12 cellular contexts compared by ENCODE assay signal in genomic region chr13:40170982-40171381, GRCh38.
DNase-seq lines count a peak whose midpoint lies in the region; ATAC-seq and TF ChIP-seq lines count a peak whose summit lies in the region.
"Had no signal": no experiment of that assay in that cellular context is flagged by ENCODE, and none has a peak within 500 bp of the region (broad histone marks: within the 10 kb centered on the region; RNA-seq: fewer than 3 reads in every experiment).

No MANE protein-coding gene starts in this region.

- no peak overlapping the region for H3K4me3 Mint-ChIP-seq in MCF 10A (ENCODE audit: unreplicated experiment)
- H3K4me3 Mint-ChIP-seq in activated T-helper 17 cell treated with anti-CD3 and anti-CD28 coated beads, Interleukin-2, amount 50 U/mL, for 72 hours, result peak overlapping the region; percentile 6
- no peak overlapping the region for H3K4me3 Mint-ChIP-seq in stimulated activated naive B cell treated with anti-CD40 and anti-IgM and Interleukin-4, amounts not matched to agents 10 μg/mL and 1 μg/mL and 100 μg/mL, for 72 hours

- no peak overlapping the region for H3K27ac ChIP-seq in breast epithelium
- H3K27ac ChIP-seq: neutrophil had no signal

- no peaks in the 10 kb centered on the region for H3K27me3 Mint-ChIP-seq in MCF 10A (ENCODE audit: insufficient read depth, unreplicated experiment)
- no peaks in the 10 kb centered on the region for H3K27me3 Mint-ChIP-seq in activated T-helper 17 cell treated with anti-CD3 and anti-CD28 coated beads, Interleukin-2, amount 50 U/mL, for 72 hours
- H3K27me3 Mint-ChIP-seq in stimulated activated naive B cell treated with anti-CD40 and anti-IgM and Interleukin-4, amounts not matched to agents 10 μg/mL and 1 μg/mL and 100 μg/mL, for 72 hours, result peaks cover 7 to 13% of the 10 kb centered on the region in 2 donors

- POLR2A ChIA-PET in MCF 10A (lab: Yijun Ruan, JAX), result interaction anchor here (0.6 kb wide), 1 partner anchor 20 kb away, joined by 3 read pairs; no protein-coding TSS in a partner anchor

- DNase-seq in MCF 10A (ENCODE audit: unreplicated experiment) (peak; percentile 59), breast epithelium (ENCODE audit: low spot score in 2 of 2) (no peak), kidney tubule cell (ENCODE audit: low spot score) (peak; percentile 86), iPS-NIHi7 (ENCODE audit: extremely low spot score) (no peak)
- DNase-seq in stimulated activated naive B cell treated with anti-CD40 and anti-IgM and Interleukin-4, amounts not matched to agents 10 μg/mL and 1 μg/mL and 100 μg/mL, for 72 hours, result no peak
- DNase-seq: GF-D8, NCI-H1694, T-helper 9 cell had no signal

- no peaks in the 10 kb centered on the region for H3K36me3 Mint-ChIP-seq in MCF 10A (ENCODE audit: insufficient read depth, unreplicated experiment)
- no peaks in the 10 kb centered on the region for H3K36me3 Mint-ChIP-seq in activated T-helper 17 cell treated with anti-CD3 and anti-CD28 coated beads, Interleukin-2, amount 50 U/mL, for 72 hours (ENCODE audit: low read depth)
- no peaks in the 10 kb centered on the region for H3K36me3 Mint-ChIP-seq in stimulated activated naive B cell treated with anti-CD40 and anti-IgM and Interleukin-4, amounts not matched to agents 10 μg/mL and 1 μg/mL and 100 μg/mL, for 72 hours

- no peak overlapping the region for H3K4me3 ChIP-seq in breast epithelium

- peak overlapping the region; percentile 52 for H3K27ac Mint-ChIP-seq in MCF 10A (ENCODE audit: low read depth, unreplicated experiment)
- peak overlapping the region; percentile 42 for H3K27ac Mint-ChIP-seq in activated T-helper 17 cell treated with anti-CD3 and anti-CD28 coated beads, Interleukin-2, amount 50 U/mL, for 72 hours
- no peak overlapping the region for H3K27ac Mint-ChIP-seq in stimulated activated naive B cell treated with anti-CD40 and anti-IgM and Interleukin-4, amounts not matched to agents 10 μg/mL and 1 μg/mL and 100 μg/mL, for 72 hours

- no peaks in the 10 kb centered on the region for H3K9me3 ChIP-seq in breast epithelium
- H3K9me3 ChIP-seq: neutrophil had no signal

- CTCF ChIA-PET in MCF 10A (lab: Yijun Ruan, JAX), result interaction anchor here (0.6 to 1.0 kb wide), 3 partner anchors 20 to 913 kb away, joined by 3 to 5 read pairs (median 4); no protein-coding TSS in a partner anchor

- no peaks in the 10 kb centered on the region for H3K9me3 Mint-ChIP-seq in MCF 10A (ENCODE audit: unreplicated experiment)
- no peaks in the 10 kb centered on the region for H3K9me3 Mint-ChIP-seq in activated T-helper 17 cell treated with anti-CD3 and anti-CD28 coated beads, Interleukin-2, amount 50 U/mL, for 72 hours
- H3K9me3 Mint-ChIP-seq in stimulated activated naive B cell treated with anti-CD40 and anti-IgM and Interleukin-4, amounts not matched to agents 10 μg/mL and 1 μg/mL and 100 μg/mL, for 72 hours, result peaks cover 0 to 4% of the 10 kb centered on the region in 2 donors

- intact Hi-C loops in MCF 10A (cut with micrococcal nuclease) (no loop called here), breast epithelium (cut with DNase I; ENCODE audit: low total_unique reads) (no loop called here)

- no peaks in the 10 kb centered on the region for H3K4me1 ChIP-seq in breast epithelium

- H3K36me3 ChIP-seq in breast epithelium, result no peaks in the 10 kb centered on the region
- H3K36me3 ChIP-seq: neutrophil had no signal

- no peak for TF ChIP-seq POLR2A in breast epithelium (IDR thresholded peaks at IDR 0.05)

- ATAC-seq in activated T-helper 17 cell treated with anti-CD3 and anti-CD28 coated beads, Interleukin-2, amount 50 U/mL, for 72 hours (replicated peaks), result peak; percentile 95
- ATAC-seq in stimulated activated naive B cell treated with anti-CD40 and anti-IgM and Interleukin-4, amounts not matched to agents 10 μg/mL and 1 μg/mL and 100 μg/mL, for 72 hours (replicated peaks), result peak; percentile 86 to 87
- no peak for ATAC-seq in HG02840 (IDR thresholded peaks at IDR 0.05; ENCODE audit: low FRiP score, unreplicated experiment)
- ATAC-seq in GM21619 (IDR thresholded peaks at IDR 0.05; ENCODE audit: unreplicated experiment), result no peak

- peaks cover 40% of the 10 kb centered on the region for H3K4me1 Mint-ChIP-seq in MCF 10A (ENCODE audit: insufficient read depth, unreplicated experiment)
- H3K4me1 Mint-ChIP-seq in activated T-helper 17 cell treated with anti-CD3 and anti-CD28 coated beads, Interleukin-2, amount 50 U/mL, for 72 hours, result peaks cover 18% of the 10 kb centered on the region
- peaks cover 20 to 41% of the 10 kb centered on the region in 2 donors for H3K4me1 Mint-ChIP-seq in stimulated activated naive B cell treated with anti-CD40 and anti-IgM and Interleukin-4, amounts not matched to agents 10 μg/mL and 1 μg/mL and 100 μg/mL, for 72 hours

- TF ChIP-seq CTCF in MCF 10A (IDR thresholded peaks at IDR 0.05; ENCODE audit: unreplicated experiment) (no peak), breast epithelium (IDR thresholded peaks at IDR 0.05) (no peak)

- H3K27me3 ChIP-seq in breast epithelium, result peaks cover 0 to 11% of the 10 kb centered on the region in 2 donors

- no TSS peak for BruUV-seq in MCF 10A (replicated peaks; lab: Mats Ljungman, UMichigan)

Comparison
In these comparisons a context has a peak if more than half of its experiments do, and no peak if none do; other contexts are left out.
1. DNase-seq: peak in MCF 10A (single experiment) and kidney tubule cell (single experiment); none in breast epithelium (0 of 2), stimulated activated naive B cell treated with anti-CD40 and anti-IgM and Interleukin-4, amounts not matched to agents 10 μg/mL and 1 μg/mL and 100 μg/mL, for 72 hours (single experiment) and iPS-NIHi7 (single experiment).
2. ATAC-seq: peak in activated T-helper 17 cell treated with anti-CD3 and anti-CD28 coated beads, Interleukin-2, amount 50 U/mL, for 72 hours (single experiment) and stimulated activated naive B cell treated with anti-CD40 and anti-IgM and Interleukin-4, amounts not matched to agents 10 μg/mL and 1 μg/mL and 100 μg/mL, for 72 hours (2 of 2); none in HG02840 (single experiment) and GM21619 (single experiment).